Comparison of ENCODE assay signal across 1 cellular context in genomic region chr13:79434578-79434977, GRCh38.
A peak's percentile ranks its signal among the peaks of the same experiment; 100 is the strongest.
TF ChIP-seq lines count a peak whose summit lies in the region.

No MANE protein-coding gene starts in this region.

TF ChIP-seq in endothelial cell of umbilical vein, 7 proteins besides CTCF, POLR2A, EP300 and RAD21:
- TF ChIP-seq POLR2AphosphoS5 (IDR thresholded peaks at IDR 0.05; ENCODE audit: insufficient read depth, low read depth, low read length) (no peak), JUN (IDR thresholded peaks at IDR 0.05; ENCODE audit: borderline replicate concordance, insufficient read depth, insufficient read length, low read depth) (peak; percentile 49)
TF ChIP-seq in endothelial cell of umbilical vein: peak in this region for 1.
